Comparison of ENCODE assay signal across 8 cellular contexts in the genomic region with DNA sequence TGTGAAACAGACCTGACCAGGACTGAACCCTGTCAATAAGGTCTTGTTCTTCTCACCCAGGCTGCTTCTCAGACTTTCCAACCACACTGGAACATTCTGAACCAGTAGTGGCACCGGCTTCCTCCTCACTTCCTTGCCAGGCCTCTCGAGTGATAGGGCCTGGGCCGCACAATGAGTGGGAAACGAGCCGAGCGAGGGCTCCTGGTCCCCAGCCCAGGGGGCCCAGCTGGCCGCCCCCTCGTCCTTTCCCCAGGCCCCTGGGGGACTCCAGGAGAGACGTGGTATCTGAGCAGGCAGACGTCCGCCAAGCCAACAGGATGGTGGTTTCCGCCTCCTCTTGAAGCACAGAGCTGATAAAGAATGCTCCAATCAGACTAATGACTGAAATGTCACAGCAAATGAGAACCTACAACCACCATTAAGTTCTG.
DNase-seq lines count a peak whose midpoint lies in the region; ATAC-seq and TF ChIP-seq lines count a peak whose summit lies in the region.

No MANE protein-coding gene starts in this region.

- H3K4me1 ChIP-seq in sigmoid colon = peaks cover 0 to 3% (median under 1%) of the 10 kb centered on the region in 4 donors

- H3K27ac ChIP-seq in sigmoid colon = peak overlapping the region in 1 of 4 donors; percentile 45

- H3K27me3 ChIP-seq in GM06990 (replicated peaks; ENCODE audit: control insufficient read depth, insufficient read depth, low read length) (no peaks in the 10 kb centered on the region), sigmoid colon (no peaks in the 10 kb centered on the region)

- 50 to 84% methylated on average over 12 of the region's 12 CpGs for WGBS in sigmoid colon, 2 donors

- TF ChIP-seq EP300 in sigmoid colon (IDR thresholded peaks at IDR 0.05) = no peak

- peak; percentile 63 for DNase-seq in GM06990 (ENCODE audit: extremely low read depth, insufficient read length)
- peak; percentile 20 for DNase-seq in activated naive CD8-positive, alpha-beta T cell treated with anti-CD3 and anti-CD28 coated beads, Interleukin-2, amount 50 U/mL, for 16 hours (ENCODE audit: low read depth, low spot score)
- DNase-seq in sigmoid colon = peak; percentile 66
- no peak for DNase-seq in foreskin melanocyte
- no peak for DNase-seq in hippocampal formation (lab: John Stamatoyannopoulos, UW)
- DNase-seq in dedifferentiated amniotic fluid mesenchymal stem cell (ENCODE audit: extremely low spot score) = no peak

- ATAC-seq in HG03354 (IDR thresholded peaks at IDR 0.05; ENCODE audit: poor library complexity, severe bottlenecking, unreplicated experiment) (peak; percentile 52), HG03025 (IDR thresholded peaks at IDR 0.05; ENCODE audit: low FRiP score, unreplicated experiment) (no peak)

- H3K4me3 ChIP-seq in GM06990 (replicated peaks; ENCODE audit: low read depth, low read length) = no peak overlapping the region
- H3K4me3 ChIP-seq in sigmoid colon = no peak overlapping the region

- H3K9me3 ChIP-seq in sigmoid colon = no peaks in the 10 kb centered on the region

- no peak for TF ChIP-seq POLR2A in sigmoid colon (IDR thresholded peaks at IDR 0.05)

- no peak for TF ChIP-seq CTCF in GM06990 (IDR thresholded peaks at IDR 0.05; ENCODE audit: insufficient read depth, low read length, poor library complexity, severe bottlenecking)
- TF ChIP-seq CTCF in sigmoid colon (IDR thresholded peaks at IDR 0.05) = no peak

- intact Hi-C loops in sigmoid colon (cut with DNase I) = no loop called here

- no peaks in the 10 kb centered on the region for H3K36me3 ChIP-seq in GM06990 (ENCODE audit: control insufficient read depth, insufficient read depth, low read length)
- H3K36me3 ChIP-seq in sigmoid colon = no peaks in the 10 kb centered on the region

Comparison
In these comparisons a context has a peak if more than half of its experiments do, and no peak if none do; other contexts are left out.
1. DNase-seq: peak in GM06990 (single experiment), activated naive CD8-positive, alpha-beta T cell treated with anti-CD3 and anti-CD28 coated beads, Interleukin-2, amount 50 U/mL, for 16 hours (single experiment) and sigmoid colon (single experiment); none in foreskin melanocyte (single experiment), hippocampal formation (0 of 2) and dedifferentiated amniotic fluid mesenchymal stem cell (single experiment).